ENCODE assay signal across 8 cellular contexts in genomic region chr5:157820593-157821252, GRCh38. TPM values are rescaled to one million over a fixed set of nuclear protein-coding genes. Genes with fewer than 3 reads are reported as not detected.
DNase-seq lines count a peak whose midpoint lies in the region; ATAC-seq and TF ChIP-seq lines count a peak whose summit lies in the region.

No MANE protein-coding gene starts in this region.

- no peak overlapping the region for H3K9ac ChIP-seq in mammary epithelial cell (ENCODE audit: insufficient read depth, low read length)

- CTCF ChIA-PET in mammary epithelial cell (lab: Charles Lee; ENCODE audit: low non-redundant PET): interaction anchor here (0.7 kb wide), 1 partner anchor 373 kb away, joined by 4 read pairs; no protein-coding TSS in a partner anchor

- H4K20me1 ChIP-seq in mammary epithelial cell (ENCODE audit: insufficient read depth, low read length): peaks cover 3% of the 10 kb centered on the region

- no peak overlapping the region for H2AFZ ChIP-seq in mammary epithelial cell (ENCODE audit: low read depth, low read length)

- H3K79me2 ChIP-seq in mammary epithelial cell (ENCODE audit: insufficient read depth, low read length): peaks cover 77% of the 10 kb centered on the region

- no peak overlapping the region for H3K27ac ChIP-seq in mammary epithelial cell (ENCODE audit: insufficient read depth, low read depth, low read length)

- peaks cover 3% of the 10 kb centered on the region for H3K36me3 ChIP-seq in mammary epithelial cell (ENCODE audit: insufficient read depth, low read length)

- dilution Hi-C loops in mammary epithelial cell (cut with HindIII; ENCODE audit: low sequenced_read_pairs): no loop called here

- intact Hi-C loops in mammary epithelial cell (cut with micrococcal nuclease): loop anchor here (2.0 kb wide), 1 partner anchor 1312 kb away; no protein-coding TSS in a partner anchor

- no peak for ATAC-seq in GM18519 (IDR thresholded peaks at IDR 0.05; ENCODE audit: low FRiP score, unreplicated experiment)
- no peak for ATAC-seq in GM18511 (IDR thresholded peaks at IDR 0.05; ENCODE audit: unreplicated experiment)

- H3K4me1 ChIP-seq in mammary epithelial cell (ENCODE audit: insufficient read depth, low read length): no peaks in the 10 kb centered on the region

- no peaks in the 10 kb centered on the region for H3K9me3 ChIP-seq in mammary epithelial cell (replicated peaks; ENCODE audit: insufficient read depth, low read length)

- in situ Hi-C loops in mammary epithelial cell (cut with MboI; ENCODE audit: low sequenced_read_pairs in 2 of 2): loop anchor here in 1 of 2 donors (25.0 kb wide), 1 partner anchor 92 kb away; no protein-coding TSS in a partner anchor

- 31% methylated on average over 6 of the region's 6 CpGs for WGBS in mammary epithelial cell (ENCODE audit: low coverage, missing lambda C conversion rate)

- TF ChIP-seq CTCF in mammary epithelial cell (conservative IDR thresholded peaks at IDR 0.05 in 1 of 2, IDR thresholded peaks at IDR 0.05 in 1 of 2; ENCODE audit: extremely low read depth in 1 of 2, insufficient read depth in 1 of 2, low read depth in 1 of 2, low read length in 2 of 2): peak; percentile 47 to 53

- no peak overlapping the region for H3K4me2 ChIP-seq in mammary epithelial cell (ENCODE audit: insufficient read depth, low read depth, low read length)

- H3K27me3 ChIP-seq in mammary epithelial cell (ENCODE audit: insufficient read depth, low read length): no peaks in the 10 kb centered on the region

- DNase-seq in AG08395 (ENCODE audit: low spot score): peak; percentile 33
- peak; percentile 14 for DNase-seq in GM04504 (ENCODE audit: low read depth)
- DNase-seq in NCI-H526 treated with DMSO at 0.1 percent for 48 hours (lab: John Stamatoyannopoulos, UW): peak; percentile 5
- peak; percentile 14 for DNase-seq in mammary epithelial cell
- peak; percentile 69 to 76 for DNase-seq in lung microvascular endothelial cell (ENCODE audit: low read depth in 2 of 2)
- DNase-seq in stimulated activated CD4-positive, alpha-beta T cell treated with anti-CD3 and anti-CD28 coated beads, Interleukin-4, amount 100 ng/mL, for 4 hours: no peak

- no TSS peak for BruUV-seq in mammary epithelial cell (replicated peaks; lab: Mats Ljungman, UMichigan)

- H3K4me3 ChIP-seq in mammary epithelial cell (replicated peaks in 1 of 3; ENCODE audit: insufficient read depth in 1 of 3, low read depth in 2 of 3, low read length in 3 of 3): no peak overlapping the region

RNA-seq across cellular contexts. Expression of gene CLINT1, which starts 38.2 kb away (rescaled TPM):
- 100 to 1,000 TPM in 1 of 2 donors, 10 to 100 TPM in 1; 77.2 to 127 TPM for total RNA-seq in mammary epithelial cell
- 97.7 TPM for polyA plus RNA-seq in mammary epithelial cell
- polyA minus RNA-seq in mammary epithelial cell: 188 TPM
- total RNA-seq in lung microvascular endothelial cell: 73.2 and 86.7 TPM in 2 replicates

Comparison
In these comparisons a context has a peak if more than half of its experiments do, and no peak if none do; other contexts are left out.
1. DNase-seq: peak in AG08395 (single experiment), GM04504 (single experiment), NCI-H526 treated with DMSO at 0.1 percent for 48 hours (single experiment), mammary epithelial cell (single experiment) and lung microvascular endothelial cell (2 of 2); none in stimulated activated CD4-positive, alpha-beta T cell treated with anti-CD3 and anti-CD28 coated beads, Interleukin-4, amount 100 ng/mL, for 4 hours (0 of 2).